23 cellular contexts compared by ENCODE assay signal in the genomic region with DNA sequence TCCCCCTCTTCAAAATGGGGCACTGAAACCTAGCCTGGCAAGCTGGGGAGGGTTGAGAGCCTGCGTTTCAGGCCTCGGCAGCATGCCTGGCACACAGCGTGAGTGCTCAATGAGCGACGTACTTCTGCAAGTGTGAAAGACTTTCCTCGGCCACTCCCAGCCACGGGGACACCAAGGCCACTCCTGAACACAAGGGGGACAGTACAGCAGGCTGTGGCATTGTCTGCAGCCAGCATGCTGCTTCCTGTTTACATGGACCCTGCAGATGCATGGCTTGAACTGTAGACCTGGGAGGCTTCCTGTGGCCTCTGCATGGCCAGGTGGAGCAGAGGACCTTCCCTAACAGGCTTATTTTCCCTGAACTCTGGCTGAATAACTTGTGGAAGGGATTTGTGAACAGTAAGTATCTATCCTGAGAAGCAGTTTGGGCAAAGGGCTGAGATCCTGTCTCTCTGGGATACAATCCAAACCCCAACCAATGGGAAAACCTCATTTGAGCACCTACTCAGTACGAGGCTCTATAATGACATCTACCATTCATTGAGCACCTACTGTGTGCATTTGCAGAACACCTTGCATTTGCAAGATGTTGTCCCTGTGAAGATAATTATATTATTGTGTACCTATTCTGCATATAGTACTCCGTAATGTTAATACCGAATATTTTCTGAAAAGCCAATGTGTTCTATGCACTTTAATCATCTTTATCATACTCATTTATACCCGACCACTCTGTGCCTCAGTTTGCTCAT. TPM values are rescaled to one million over a fixed set of nuclear protein-coding genes. Genes with fewer than 3 reads are reported as not detected.
A peak's percentile ranks its signal among the peaks of the same experiment; 100 is the strongest.
DNase-seq lines count a peak whose midpoint lies in the region; ATAC-seq and TF ChIP-seq lines count a peak whose summit lies in the region.
"Had no signal": no experiment of that assay in that cellular context is flagged by ENCODE, and none has a peak within 500 bp of the region (broad histone marks: within the 10 kb centered on the region; RNA-seq: fewer than 3 reads in every experiment).

No MANE protein-coding gene starts in this region.

- ATAC-seq in IMR-90 (ENCODE audit: low read depth) (no peak), omental fat pad (ENCODE audit: low FRiP score) (no peak), GM19455 (IDR thresholded peaks at IDR 0.05; ENCODE audit: unreplicated experiment) (no peak)
- no peak for ATAC-seq in naive thymus-derived CD8-positive, alpha-beta T cell
- ATAC-seq: activated CD8-positive, alpha-beta T cell treated with anti-CD3 and anti-CD28 coated beads, Interleukin-2, amount 10 ng/mL, durations not matched to agents 7 days and 5 days; activated T-cell treated with anti-CD3 and anti-CD28 coated beads, Interleukin-2, amount 50 U/mL, for 72 hours; esophagus mucosa; stimulated activated naive B cell treated with anti-CD40 and anti-IgM and Interleukin-4, amounts not matched to agents 10 μg/mL and 1 μg/mL and 100 μg/mL, for 72 hours had no signal

- DNase-seq in IMR-90 (no peak), adrenal gland (peak in 4 of 7 donors; percentile 57 to 77 (median 68)), right atrium auricular region (ENCODE audit: low spot score) (no peak), progenitor cell of endocrine pancreas (ENCODE audit: low spot score, unreplicated experiment) (no peak), omental fat pad (ENCODE audit: low spot score) (no peak), CD14-positive monocyte (ENCODE audit: low spot score) (no peak)
- no peak for DNase-seq in naive thymus-derived CD8-positive, alpha-beta T cell
- DNase-seq: activated CD8-positive, alpha-beta T cell treated with anti-CD3 and anti-CD28 coated beads, Interleukin-2, amount 10 ng/mL, durations not matched to agents 7 days and 5 days; activated naive CD8-positive, alpha-beta T cell treated with anti-CD3 and anti-CD28 coated beads for 36 hours; activated T-cell treated with anti-CD3 and anti-CD28 coated beads, Interleukin-2, amount 50 U/mL, for 72 hours; AML-193; Calu3; dorsolateral prefrontal cortex; GF-D8; head of caudate nucleus; KG1; NCI-H1048; stimulated activated naive B cell treated with anti-CD40 and anti-IgM and Interleukin-4, amounts not matched to agents 10 μg/mL and 1 μg/mL and 100 μg/mL, for 72 hours; T-helper 1 cell; WERI-Rb-1 had no signal

- no peak overlapping the region for H3K4me2 ChIP-seq in IMR-90 (ENCODE audit: low read depth, low read length)

- peaks cover 5% of the 10 kb centered on the region for H3K27me3 ChIP-seq in IMR-90 (ENCODE audit: control insufficient read depth, insufficient read depth, low read length)
- H3K27me3 ChIP-seq in adrenal gland: no peaks in the 10 kb centered on the region
- H3K27me3 ChIP-seq in right atrium auricular region: no peaks in the 10 kb centered on the region
- H3K27me3 ChIP-seq: dorsolateral prefrontal cortex, tibial nerve had no signal

- H2BK120ac ChIP-seq in IMR-90 (ENCODE audit: low read depth, low read length): no peak overlapping the region

- POLR2A ChIA-PET in IMR-90 (lab: Charles Lee; ENCODE audit: unreplicated experiment): no interaction called here
- POLR2A ChIA-PET in naive thymus-derived CD8-positive, alpha-beta T cell (lab: Charles Lee): no interaction called here

- H4K5ac ChIP-seq in IMR-90 (ENCODE audit: low read depth, low read length): no peak overlapping the region

- no peak overlapping the region for H3K23ac ChIP-seq in IMR-90 (ENCODE audit: low read depth, low read length)

- H3K36me3 ChIP-seq in IMR-90 (ENCODE audit: control insufficient read depth, insufficient read depth, low read length): no peaks in the 10 kb centered on the region
- no peaks in the 10 kb centered on the region for H3K36me3 ChIP-seq in adrenal gland (replicated peaks in 1 of 2)
- no peaks in the 10 kb centered on the region for H3K36me3 ChIP-seq in right atrium auricular region
- H3K36me3 ChIP-seq: tibial nerve, WERI-Rb-1 had no signal

- H3K27me3 Mint-ChIP-seq in progenitor cell of endocrine pancreas: no peaks in the 10 kb centered on the region
- no peaks in the 10 kb centered on the region for H3K27me3 Mint-ChIP-seq in naive thymus-derived CD8-positive, alpha-beta T cell
- H3K27me3 Mint-ChIP-seq in CD14-positive monocyte (ENCODE audit: low read depth in 3 of 3): peaks cover 0 to 2% (median 0%) of the 10 kb centered on the region in 3 donors
- H3K27me3 Mint-ChIP-seq: activated naive CD8-positive, alpha-beta T cell treated with anti-CD3 and anti-CD28 coated beads for 36 hours; stimulated activated naive B cell treated with anti-CD40 and anti-IgM and Interleukin-4, amounts not matched to agents 10 μg/mL and 1 μg/mL and 100 μg/mL, for 72 hours had no signal

- H3K18ac ChIP-seq in IMR-90 (ENCODE audit: low read depth, low read length): no peak overlapping the region

- H3K9me3 ChIP-seq in IMR-90 (ENCODE audit: control insufficient read depth, insufficient read depth, low read length): no peaks in the 10 kb centered on the region
- no peaks in the 10 kb centered on the region for H3K9me3 ChIP-seq in adrenal gland (replicated peaks in 1 of 3)
- H3K9me3 ChIP-seq in right atrium auricular region: no peaks in the 10 kb centered on the region
- H3K9me3 ChIP-seq: tibial nerve had no signal

- H3K36me3 Mint-ChIP-seq in progenitor cell of endocrine pancreas (ENCODE audit: insufficient read depth): no peaks in the 10 kb centered on the region
- no peaks in the 10 kb centered on the region for H3K36me3 Mint-ChIP-seq in naive thymus-derived CD8-positive, alpha-beta T cell
- H3K36me3 Mint-ChIP-seq in CD14-positive monocyte: no peaks in the 10 kb centered on the region
- H3K36me3 Mint-ChIP-seq: activated naive CD8-positive, alpha-beta T cell treated with anti-CD3 and anti-CD28 coated beads for 36 hours; stimulated activated naive B cell treated with anti-CD40 and anti-IgM and Interleukin-4, amounts not matched to agents 10 μg/mL and 1 μg/mL and 100 μg/mL, for 72 hours had no signal

- no peaks in the 10 kb centered on the region for H3K9me3 Mint-ChIP-seq in progenitor cell of endocrine pancreas (ENCODE audit: low read depth)
- H3K9me3 Mint-ChIP-seq in naive thymus-derived CD8-positive, alpha-beta T cell: no peaks in the 10 kb centered on the region
- peaks cover 0 to 3% (median 0%) of the 10 kb centered on the region in 7 donors for H3K9me3 Mint-ChIP-seq in CD14-positive monocyte
- H3K9me3 Mint-ChIP-seq: activated naive CD8-positive, alpha-beta T cell treated with anti-CD3 and anti-CD28 coated beads for 36 hours; activated T-cell treated with anti-CD3 and anti-CD28 coated beads, Interleukin-2, amount 50 U/mL, for 72 hours; stimulated activated naive B cell treated with anti-CD40 and anti-IgM and Interleukin-4, amounts not matched to agents 10 μg/mL and 1 μg/mL and 100 μg/mL, for 72 hours had no signal

- intact Hi-C loops in IMR-90 (cut with micrococcal nuclease): no loop called here
- intact Hi-C loops in adrenal gland (cut with DNase I): no loop called here
- intact Hi-C loops in CD14-positive monocyte (cut with micrococcal nuclease): no loop called here

- H4K91ac ChIP-seq in IMR-90 (ENCODE audit: insufficient read depth, low read depth, low read length): no peak overlapping the region

- CTCF ChIA-PET in IMR-90 (lab: Yijun Ruan, JAX): interaction anchor here (0.6 kb wide), 1 partner anchor 52 kb away, joined by 3 read pairs; no protein-coding TSS in a partner anchor

- H2AK5ac ChIP-seq in IMR-90 (ENCODE audit: low read depth, low read length): no peak overlapping the region; the same call in 1 of the 2 replicates

- H2AFZ ChIP-seq in IMR-90 (replicated peaks; ENCODE audit: low read length, poor library complexity): peak overlapping the region; percentile 75

- H3K4me3 Mint-ChIP-seq in progenitor cell of endocrine pancreas (ENCODE audit: low read depth) (no peak overlapping the region), CD14-positive monocyte (no peak overlapping the region)
- H3K4me3 Mint-ChIP-seq in naive thymus-derived CD8-positive, alpha-beta T cell: no peak overlapping the region
- H3K4me3 Mint-ChIP-seq: activated CD8-positive, alpha-beta T cell treated with anti-CD3 and anti-CD28 coated beads, Interleukin-2, amount 10 ng/mL, durations not matched to agents 7 days and 5 days; activated naive CD8-positive, alpha-beta T cell treated with anti-CD3 and anti-CD28 coated beads for 36 hours; activated T-cell treated with anti-CD3 and anti-CD28 coated beads, Interleukin-2, amount 50 U/mL, for 72 hours; stimulated activated naive B cell treated with anti-CD40 and anti-IgM and Interleukin-4, amounts not matched to agents 10 μg/mL and 1 μg/mL and 100 μg/mL, for 72 hours had no signal

- H3K79me1 ChIP-seq in IMR-90 (ENCODE audit: low read depth in 1 of 2, low read length in 2 of 2): no peaks in the 10 kb centered on the region

- H3K56ac ChIP-seq in IMR-90 (ENCODE audit: extremely low read depth, insufficient read depth, low read length): no peak overlapping the region

- H2BK20ac ChIP-seq in IMR-90 (ENCODE audit: low read depth, low read length): no peak overlapping the region

- no peaks in the 10 kb centered on the region for H3K4me1 ChIP-seq in IMR-90 (ENCODE audit: control insufficient read depth, insufficient read depth, low read length)
- peaks cover 0 to 9% of the 10 kb centered on the region in 2 donors for H3K4me1 ChIP-seq in adrenal gland (replicated peaks in 1 of 2)
- H3K4me1 ChIP-seq in right atrium auricular region: peaks cover 0 to 39% of the 10 kb centered on the region in 2 donors

- H3K4me3 ChIP-seq in IMR-90 (ENCODE audit: insufficient read depth, low read depth, low read length) (no peak overlapping the region), adrenal gland (no peak overlapping the region), right atrium auricular region (no peak overlapping the region)
- H3K4me3 ChIP-seq: dorsolateral prefrontal cortex, tibial nerve had no signal

- H3K27ac Mint-ChIP-seq in progenitor cell of endocrine pancreas: no peak overlapping the region
- H3K27ac Mint-ChIP-seq in naive thymus-derived CD8-positive, alpha-beta T cell: no peak overlapping the region
- no peak overlapping the region for H3K27ac Mint-ChIP-seq in CD14-positive monocyte
- H3K27ac Mint-ChIP-seq: activated CD8-positive, alpha-beta T cell treated with anti-CD3 and anti-CD28 coated beads, Interleukin-2, amount 10 ng/mL, durations not matched to agents 7 days and 5 days; activated naive CD8-positive, alpha-beta T cell treated with anti-CD3 and anti-CD28 coated beads for 36 hours; activated T-cell treated with anti-CD3 and anti-CD28 coated beads, Interleukin-2, amount 50 U/mL, for 72 hours; stimulated activated naive B cell treated with anti-CD40 and anti-IgM and Interleukin-4, amounts not matched to agents 10 μg/mL and 1 μg/mL and 100 μg/mL, for 72 hours had no signal

- H3K4me1 Mint-ChIP-seq in progenitor cell of endocrine pancreas (ENCODE audit: low read depth) (peaks cover 16% of the 10 kb centered on the region), CD14-positive monocyte (no peaks in the 10 kb centered on the region)
- peaks cover 0 to 8% (median 2%) of the 10 kb centered on the region in 4 donors for H3K4me1 Mint-ChIP-seq in naive thymus-derived CD8-positive, alpha-beta T cell
- H3K4me1 Mint-ChIP-seq: activated naive CD8-positive, alpha-beta T cell treated with anti-CD3 and anti-CD28 coated beads for 36 hours; stimulated activated naive B cell treated with anti-CD40 and anti-IgM and Interleukin-4, amounts not matched to agents 10 μg/mL and 1 μg/mL and 100 μg/mL, for 72 hours had no signal

- no peak overlapping the region for H2BK15ac ChIP-seq in IMR-90 (ENCODE audit: low read depth, low read length)

- H3K14ac ChIP-seq in IMR-90 (replicated peaks; ENCODE audit: low read depth, low read length): no peak overlapping the region

- H3K27ac ChIP-seq in IMR-90 (ENCODE audit: insufficient read depth, low read length): no peak overlapping the region
- H3K27ac ChIP-seq in adrenal gland: peak overlapping the region in 1 of 5 donors; percentile 10
- H3K27ac ChIP-seq in right atrium auricular region: peak overlapping the region; percentile 20 to 31
- H3K27ac ChIP-seq: dorsolateral prefrontal cortex, WERI-Rb-1 had no signal

- in situ Hi-C loops in IMR-90 (cut with MboI; ENCODE audit: low sequenced_read_pairs): no loop called here

- BruUV-seq in IMR-90 (replicated peaks; lab: Mats Ljungman, UMichigan): no TSS peak

- no peak overlapping the region for H4K8ac ChIP-seq in IMR-90 (ENCODE audit: low read depth in 2 of 2, low read length in 2 of 2)

- WGBS in IMR-90 (ENCODE audit: extremely low coverage in 2 of 2, insufficient read length in 1 of 2), 2 experiments: 64% methylated on average over 7 of the region's 11 CpGs; no CpG with 5 or more reads in 1 of the 2 experiments
- WGBS in adrenal gland, 4 donors: 43 to 56% (median 49%) methylated on average over 11 of the region's 11 CpGs

- no peak overlapping the region for H2BK5ac ChIP-seq in IMR-90 (ENCODE audit: low read depth, low read length, poor library complexity, severe bottlenecking)

- no peak for TF ChIP-seq RAD21 in IMR-90 (IDR thresholded peaks at IDR 0.05; ENCODE audit: low read length)

- TF ChIP-seq CTCF in IMR-90 (conservative IDR thresholded peaks at IDR 0.05; ENCODE audit: low read depth, low read length): no peak
- TF ChIP-seq CTCF in adrenal gland (IDR thresholded peaks at IDR 0.05): peak in 4 of 6 experiments; percentile 17 to 37 (median 32)
- TF ChIP-seq CTCF in right atrium auricular region (IDR thresholded peaks at IDR 0.05): no peak
- TF ChIP-seq CTCF in progenitor cell of endocrine pancreas (IDR thresholded peaks at IDR 0.05; ENCODE audit: unreplicated experiment): peak; percentile 21
- TF ChIP-seq CTCF in omental fat pad (IDR thresholded peaks at IDR 0.05): no peak
- TF ChIP-seq CTCF in CD14-positive monocyte (IDR thresholded peaks at IDR 0.05): no peak

- H3K4ac ChIP-seq in IMR-90 (ENCODE audit: low read depth, low read length): no peak overlapping the region

- no peak overlapping the region for H3K9ac ChIP-seq in IMR-90 (ENCODE audit: low read depth, low read length)

- no peaks in the 10 kb centered on the region for H4K20me1 ChIP-seq in IMR-90 (ENCODE audit: insufficient read depth, low read length)

- TF ChIP-seq POLR2A in IMR-90 (IDR thresholded peaks at IDR 0.05; ENCODE audit: low read depth, low read length) (no peak), adrenal gland (IDR thresholded peaks at IDR 0.05) (no peak)

- dilution Hi-C loops in IMR-90 (cut with HindIII; ENCODE audit: low sequenced_read_pairs, unreplicated experiment): no loop called here

- H3K9me1 ChIP-seq in IMR-90 (ENCODE audit: insufficient read depth, low read length): no peaks in the 10 kb centered on the region

- peak overlapping the region; percentile 5 for H2AK9ac ChIP-seq in IMR-90 (replicated peaks; ENCODE audit: low read depth, low read length, poor library complexity)

RNA-seq across cellular contexts. Expression of a gene that starts 9.9 kb away (rescaled TPM):
- total RNA-seq in IMR-90 (2012; rRNA removed) (15.8 and 23.3 TPM in 2 replicates), adrenal gland (100 to 1,000 TPM; 232 to 558 (median 316) TPM), right atrium auricular region (100 to 1,000 TPM; 424 to 557 TPM), progenitor cell of endocrine pancreas (656 and 657 TPM in 2 replicates), omental fat pad (100 to 1,000 TPM in 3 of 4 donors, 10 to 100 TPM in 1; 66.0 to 496 (median 198) TPM)
- polyA plus RNA-seq in IMR-90 (2012; rRNA removed) (94.0 and 104 TPM in 2 replicates), adrenal gland (100 to 1,000 TPM in 2 of 3 donors, 10 to 100 TPM in 1; 38.7 to 394 (median 156) TPM), CD14-positive monocyte (not detected)
- 74.1 and 160 TPM in 2 replicates for polyA plus RNA-seq in IMR-90 (2012; cell fraction: cytosol; rRNA removed)
- polyA plus RNA-seq in IMR-90 (2012; cell fraction: nucleus; rRNA removed; ENCODE audit: low replicate concordance): 187 and 684 TPM in 2 replicates
- 1 to 10 TPM; 6.4 to 7.2 TPM for total RNA-seq in naive thymus-derived CD8-positive, alpha-beta T cell
- under 1 TPM in 2 of 3 donors, not detected in 1; 0.46 to 0.76 TPM for polyA plus RNA-seq in naive thymus-derived CD8-positive, alpha-beta T cell

RNA-seq across cellular contexts. Expression of a gene that starts 29.8 kb away (rescaled TPM):
- total RNA-seq in IMR-90 (2012; rRNA removed) (not detected in 2 replicates), adrenal gland (1 to 10 TPM in 2 of 8 donors, under 1 TPM in 1, not detected in 5; 0.84 to 7.0 (median 6.7) TPM), right atrium auricular region (not detected), progenitor cell of endocrine pancreas (0.58 TPM in 1 of 2 replicates, not detected in the other), omental fat pad (1 to 10 TPM in 1 of 4 donors, not detected in 3; 2.0 TPM)
- polyA plus RNA-seq in IMR-90 (2012; rRNA removed) (not detected in 2 replicates), adrenal gland (under 1 TPM in 2 of 3 donors, not detected in 1; 0.80 to 0.84 TPM), CD14-positive monocyte (not detected)
- polyA plus RNA-seq in IMR-90 (2012; cell fraction: cytosol; rRNA removed): not detected in 2 replicates
- polyA plus RNA-seq in IMR-90 (2012; cell fraction: nucleus; rRNA removed; ENCODE audit: low replicate concordance): not detected in 2 replicates
- not detected for total RNA-seq in naive thymus-derived CD8-positive, alpha-beta T cell
- not detected for polyA plus RNA-seq in naive thymus-derived CD8-positive, alpha-beta T cell
- total RNA-seq: activated CD8-positive, alpha-beta T cell treated with anti-CD3 and anti-CD28 coated beads, Interleukin-2, amount 10 ng/mL, durations not matched to agents 7 days and 5 days; activated naive CD8-positive, alpha-beta T cell treated with anti-CD3 and anti-CD28 coated beads for 36 hours; activated T-cell treated with anti-CD3 and anti-CD28 coated beads, Interleukin-2, amount 50 U/mL, for 72 hours; Calu3; dorsolateral prefrontal cortex; esophagus mucosa had no signal

RNA-seq across cellular contexts. Expression of a gene that starts 54.4 kb away (rescaled TPM):
- not detected in 2 replicates for total RNA-seq in IMR-90 (2012; rRNA removed)
- polyA plus RNA-seq in IMR-90 (2012; rRNA removed): not detected in 2 replicates
- polyA plus RNA-seq in IMR-90 (2012; cell fraction: cytosol; rRNA removed): not detected in 2 replicates
- not detected in 2 replicates for polyA plus RNA-seq in IMR-90 (2012; cell fraction: nucleus; rRNA removed; ENCODE audit: low replicate concordance)
- total RNA-seq in adrenal gland: 1 to 10 TPM in 3 of 8 donors, not detected in 5; 3.1 to 9.4 (median 9.0) TPM
- 1 to 10 TPM in 2 of 3 donors, not detected in 1; 1.6 to 2.3 TPM for polyA plus RNA-seq in adrenal gland
- not detected for total RNA-seq in right atrium auricular region
- 1.5 and 3.1 TPM in 2 replicates for total RNA-seq in progenitor cell of endocrine pancreas
- total RNA-seq in omental fat pad: 1 to 10 TPM in 1 of 4 donors, under 1 TPM in 1, not detected in 2; 0.74 to 2.4 TPM
- total RNA-seq in naive thymus-derived CD8-positive, alpha-beta T cell: not detected
- polyA plus RNA-seq in naive thymus-derived CD8-positive, alpha-beta T cell: not detected
- polyA plus RNA-seq in CD14-positive monocyte: not detected
- total RNA-seq: activated CD8-positive, alpha-beta T cell treated with anti-CD3 and anti-CD28 coated beads, Interleukin-2, amount 10 ng/mL, durations not matched to agents 7 days and 5 days; activated naive CD8-positive, alpha-beta T cell treated with anti-CD3 and anti-CD28 coated beads for 36 hours; activated T-cell treated with anti-CD3 and anti-CD28 coated beads, Interleukin-2, amount 50 U/mL, for 72 hours; Calu3; dorsolateral prefrontal cortex; esophagus mucosa had no signal

Comparison
In these comparisons a context has a peak if more than half of its experiments do, and no peak if none do; other contexts are left out.
1. DNase-seq: peak in adrenal gland (4 of 7); none in IMR-90 (single experiment), right atrium auricular region (single experiment), progenitor cell of endocrine pancreas (single experiment), omental fat pad (single experiment), naive thymus-derived CD8-positive, alpha-beta T cell (0 of 10) and CD14-positive monocyte (single experiment).
2. CTCF ChIP-seq: peak in adrenal gland (4 of 6) and progenitor cell of endocrine pancreas (single experiment); none in IMR-90 (single experiment), right atrium auricular region (0 of 2), omental fat pad (0 of 3) and CD14-positive monocyte (single experiment).